1 cellular context compared by ENCODE assay signal in the genomic region with DNA sequence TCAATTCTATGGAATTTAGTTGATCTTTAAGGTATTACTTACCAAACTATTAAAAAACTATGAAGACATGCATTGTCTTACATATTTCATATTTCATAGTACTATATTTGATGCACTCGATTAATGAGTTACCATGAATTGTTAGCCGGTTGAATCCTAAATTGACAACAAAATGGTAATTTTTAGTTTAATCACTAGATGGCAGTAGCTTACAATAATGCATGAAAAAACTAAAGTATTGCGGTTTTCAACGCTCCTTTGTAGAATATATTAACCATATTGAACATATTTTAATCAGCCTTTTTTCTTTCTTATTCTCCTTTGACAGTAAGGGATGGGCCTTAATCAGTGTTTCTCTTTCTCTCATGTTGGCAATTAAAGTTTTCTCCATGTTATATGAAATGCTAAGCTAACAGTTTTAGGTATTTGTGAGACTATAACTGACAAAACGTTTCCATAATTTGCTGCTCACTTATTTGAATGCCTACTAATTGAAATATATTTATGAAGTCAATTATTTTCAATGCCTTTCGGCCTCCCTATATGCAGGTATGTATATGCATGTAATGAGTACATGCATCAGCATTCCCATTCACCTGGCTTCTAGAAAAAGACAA.
TF ChIP-seq lines count a peak whose summit lies in the region.

No MANE protein-coding gene starts in this region.

TF ChIP-seq in IMR-90, 13 proteins besides CTCF, POLR2A, EP300 and RAD21 (continued from another document):
- TF ChIP-seq SMC3 (IDR thresholded peaks at IDR 0.05; ENCODE audit: low read depth, low read length) = peak; percentile 76
